Comparison of ENCODE assay signal across 13 cellular contexts in the genomic region with DNA sequence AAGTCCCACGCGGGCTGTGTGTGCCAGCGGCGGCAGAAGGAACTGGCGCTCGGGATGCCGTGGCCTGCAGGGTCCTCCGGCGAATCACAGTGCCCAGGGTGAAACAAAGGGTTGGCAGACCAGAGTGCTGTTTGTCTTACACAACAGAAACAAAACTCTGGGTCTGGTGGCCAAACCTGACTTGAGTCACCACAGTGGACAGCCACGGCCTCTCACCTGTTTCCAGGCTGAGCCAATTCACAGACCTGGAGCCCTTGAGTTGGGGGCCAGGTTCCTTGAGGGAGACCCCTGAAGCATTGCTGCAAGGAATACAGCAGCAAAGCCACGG. TPM values are rescaled to one million over a fixed set of nuclear protein-coding genes. Genes with fewer than 3 reads are reported as not detected.
DNase-seq lines count a peak whose midpoint lies in the region; ATAC-seq and TF ChIP-seq lines count a peak whose summit lies in the region.
"Had no signal": no experiment of that assay in that cellular context is flagged by ENCODE, and none has a peak within 500 bp of the region (broad histone marks: within the 10 kb centered on the region; RNA-seq: fewer than 3 reads in every experiment).

No MANE protein-coding gene starts in this region.

- H3K9me3 ChIP-seq in BLaER1 treated with 17β-estradiol and CSF1 and Interleukin-3, amounts not matched to agents 10 nM and 100 nM (replicated peaks in 1 of 11), result no peaks in the 10 kb centered on the region
- H3K9me3 ChIP-seq: ovary, Peyer's patch, spleen had no signal

- ATAC-seq in activated B cell treated with CpG ODN at 0.5 μM for 24 hours (ENCODE audit: low read depth), result no peak
- ATAC-seq in memory B cell (ENCODE audit: low read depth), result no peak
- ATAC-seq in HG02884 (IDR thresholded peaks at IDR 0.05; ENCODE audit: unreplicated experiment), result no peak

- H3K9me3 Mint-ChIP-seq in activated B cell treated with CpG ODN at 0.5 μM for 24 hours, result no peaks in the 10 kb centered on the region
- no peaks in the 10 kb centered on the region for H3K9me3 Mint-ChIP-seq in memory B cell
- H3K9me3 Mint-ChIP-seq: CD4-positive, CD25-positive, alpha-beta regulatory T cell; endodermal cell had no signal

- H3K4me1 ChIP-seq in BLaER1 treated with 17β-estradiol and CSF1 and Interleukin-3, amounts not matched to agents 10 nM and 100 nM, result peaks cover 44 to 57% (median 49%) of the 10 kb centered on the region in 10 experiments
- H3K4me1 ChIP-seq: foreskin keratinocyte had no signal

- peak; percentile 29 for DNase-seq in GM13976 (ENCODE audit: low spot score)
- no peak for DNase-seq in activated B cell treated with CpG ODN at 0.5 μM for 24 hours
- no peak for DNase-seq in memory B cell (ENCODE audit: low spot score in 2 of 2)
- DNase-seq in Kasumi-1 (lab: John Stamatoyannopoulos, UW), result no peak
- DNase-seq in NCI-H1105 treated with DMSO at 0.1 percent for 48 hours (lab: John Stamatoyannopoulos, UW), result no peak

- H4K20me1 ChIP-seq in BLaER1 treated with 17β-estradiol and CSF1 and Interleukin-3, amounts not matched to agents 10 nM and 100 nM, result peaks cover 0 to 44% (median 35%) of the 10 kb centered on the region in 11 experiments; a peak in 19 of 22 replicates

- H3K4me2 ChIP-seq in BLaER1 treated with 17β-estradiol and CSF1 and Interleukin-3, amounts not matched to agents 10 nM and 100 nM, result peak overlapping the region; percentile 31 to 90 (median 62); a peak in 19 of 22 replicates

- H3K36me3 ChIP-seq in BLaER1 treated with 17β-estradiol and CSF1 and Interleukin-3, amounts not matched to agents 10 nM and 100 nM, result peaks cover 0 to 9% (median 0%) of the 10 kb centered on the region in 11 experiments; a peak in 2 of 22 replicates
- H3K36me3 ChIP-seq: ovary, Peyer's patch had no signal

- H3K27ac Mint-ChIP-seq in activated B cell treated with CpG ODN at 0.5 μM for 24 hours, result no peak overlapping the region
- no peak overlapping the region for H3K27ac Mint-ChIP-seq in memory B cell
- H3K27ac Mint-ChIP-seq: endodermal cell had no signal

- H3K4me3 Mint-ChIP-seq in activated B cell treated with CpG ODN at 0.5 μM for 24 hours, result peak overlapping the region; percentile 7
- H3K4me3 Mint-ChIP-seq in memory B cell, result peak overlapping the region; percentile 92

- H3K9ac ChIP-seq in BLaER1 treated with 17β-estradiol and CSF1 and Interleukin-3, amounts not matched to agents 10 nM and 100 nM, result no peak overlapping the region

- H3K36me3 Mint-ChIP-seq in activated B cell treated with CpG ODN at 0.5 μM for 24 hours (ENCODE audit: low read depth) (no peaks in the 10 kb centered on the region), memory B cell (peaks cover 2% of the 10 kb centered on the region)
- H3K36me3 Mint-ChIP-seq: CD4-positive, CD25-positive, alpha-beta regulatory T cell had no signal

- POLR2A ChIA-PET in activated B cell treated with CpG ODN at 0.5 μM for 24 hours (lab: Charles Lee), result interaction anchor here (0.8 to 1.0 kb wide), 4 partner anchors 13 to 264 kb away, joined by 3 to 5 read pairs (median 4); no protein-coding TSS in a partner anchor

- no peak overlapping the region for H3K27ac ChIP-seq in BLaER1 treated with 17β-estradiol and CSF1 and Interleukin-3, amounts not matched to agents 10 nM and 100 nM
- H3K27ac ChIP-seq: foreskin keratinocyte, ovary had no signal

- H3K4me1 Mint-ChIP-seq in activated B cell treated with CpG ODN at 0.5 μM for 24 hours (peaks cover 44% of the 10 kb centered on the region), memory B cell (peaks cover 24% of the 10 kb centered on the region)

- TF ChIP-seq CTCF in GM13976 (IDR thresholded peaks at IDR 0.05; ENCODE audit: borderline replicate concordance, control extremely low read depth, extremely low read depth, insufficient read depth, missing control alignments) (no peak), activated B cell treated with CpG ODN at 0.5 μM for 24 hours (IDR thresholded peaks at IDR 0.05) (no peak)

- intact Hi-C loops in activated B cell treated with CpG ODN at 0.5 μM for 24 hours (cut with micrococcal nuclease), result loop anchor here (1.0 to 2.0 kb wide), 2 partner anchors 45 to 534 kb away; a partner anchor contains a TSS

- CTCF ChIA-PET in activated B cell treated with CpG ODN at 0.5 μM for 24 hours (lab: Charles Lee), result interaction anchor here (0.7 to 1.7 kb wide), 8 partner anchors 20 to 564 kb away, joined by 3 to 11 read pairs (median 4); no protein-coding TSS in a partner anchor

- H3K27me3 ChIP-seq in BLaER1 treated with 17β-estradiol and CSF1 and Interleukin-3, amounts not matched to agents 10 nM and 100 nM, result peaks cover 46 to 77% (median 73%) of the 10 kb centered on the region in 11 experiments
- H3K27me3 ChIP-seq: foreskin keratinocyte, ovary, Peyer's patch, spleen had no signal

- in situ Hi-C loops in GM13976 (cut with MboI; ENCODE audit: low sequenced_read_pairs, unreplicated experiment), result no loop called here

- H3K27me3 Mint-ChIP-seq in activated B cell treated with CpG ODN at 0.5 μM for 24 hours (no peaks in the 10 kb centered on the region), memory B cell (no peaks in the 10 kb centered on the region)

- no peak overlapping the region for H3K4me3 ChIP-seq in BLaER1 treated with 17β-estradiol and CSF1 and Interleukin-3, amounts not matched to agents 10 nM and 100 nM
- H3K4me3 ChIP-seq: ovary had no signal

RNA-seq across cellular contexts. Expression of a gene that starts 2.1 kb away (rescaled TPM):
- total RNA-seq in activated B cell treated with CpG ODN at 0.5 μM for 24 hours, result 35.1 and 36.6 TPM in 2 replicates

RNA-seq across cellular contexts. Expression of a gene that starts 45.4 kb away (rescaled TPM):
- 5.3 and 6.8 TPM in 2 replicates for total RNA-seq in activated B cell treated with CpG ODN at 0.5 μM for 24 hours
